19 cellular contexts compared by ENCODE assay signal in the genomic region with DNA sequence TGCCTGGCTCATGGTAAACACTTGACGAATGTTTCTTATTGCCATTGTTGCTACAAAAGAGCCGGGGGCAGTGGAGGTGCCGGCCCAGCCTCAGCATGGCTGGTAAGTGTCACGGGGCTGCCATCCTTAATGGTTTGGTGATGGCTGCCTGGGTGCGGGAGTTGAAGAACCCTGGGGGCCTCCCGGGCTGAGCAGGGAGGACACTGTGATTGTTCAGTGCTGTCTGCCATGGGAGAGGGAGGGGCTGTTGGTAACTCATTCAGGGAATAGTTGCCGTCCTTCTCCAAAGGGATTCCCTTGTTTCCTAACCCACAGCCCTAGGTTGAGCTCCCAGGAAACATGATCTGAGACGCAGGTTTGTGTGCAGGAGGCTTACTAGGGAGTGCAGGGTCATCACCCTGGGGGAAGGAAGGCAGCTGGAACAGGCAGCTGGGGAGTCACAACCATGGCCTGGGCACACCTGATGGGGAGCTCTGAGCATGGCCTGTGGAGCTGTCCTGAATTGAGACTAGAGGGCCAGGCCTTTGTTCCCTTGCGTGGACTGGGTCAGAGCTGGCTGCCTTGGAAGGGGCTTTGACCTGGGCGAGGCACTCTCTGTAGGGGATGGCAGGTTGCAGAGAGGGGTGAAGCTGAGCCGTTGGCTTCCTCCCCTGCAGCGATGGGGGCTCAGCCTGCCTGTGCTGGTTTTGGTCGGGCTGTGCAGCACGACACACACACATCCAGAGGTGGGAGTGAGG.
A peak's percentile ranks its signal among the peaks of the same experiment; 100 is the strongest.
DNase-seq lines count a peak whose midpoint lies in the region; ATAC-seq lines count a peak whose summit lies in the region.
"Had no signal": no experiment of that assay in that cellular context is flagged by ENCODE, and none has a peak within 500 bp of the region (broad histone marks: within the 10 kb centered on the region; RNA-seq: fewer than 3 reads in every experiment).

No MANE protein-coding gene starts in this region.

- DNase-seq in NCI-H1417 (lab: John Stamatoyannopoulos, UW), result peak in 2 of 3 experiments; percentile 25 to 39
- DNase-seq in NCI-H1417 treated with DMSO at 0.1 percent for 48 hours (lab: John Stamatoyannopoulos, UW), result no peak
- peak; percentile 15 for DNase-seq in NCI-H146 treated with DMSO at 0.1 percent for 48 hours (lab: John Stamatoyannopoulos, UW; ENCODE audit: unreplicated experiment)
- DNase-seq in germinal center (ENCODE audit: low spot score), result peak; percentile 16
- DNase-seq in retina, result peak; percentile 12
- DNase-seq in activated naive CD4-positive, alpha-beta T cell treated with anti-CD3 and anti-CD28 coated beads, Interleukin-2, amount 50 U/mL, for 16 hours, result no peak
- no peak for DNase-seq in NCI-H187 treated with DMSO at 0.1 percent for 48 hours (lab: John Stamatoyannopoulos, UW)
- DNase-seq: activated CD4-positive, alpha-beta T cell treated with anti-CD3 and anti-CD28 coated beads for 48 hours; activated CD8-positive, alpha-beta memory T cell treated with anti-CD3 and anti-CD28 coated beads, Interleukin-2, amount 10 ng/mL, durations not matched to agents 7 days and 5 days; Calu3; left lung; NCI-H187; NCI-H446 treated with DMSO at 0.1 percent for 48 hours; occipital lobe; spleen; stimulated activated CD4-positive, alpha-beta T cell treated with anti-CD3 and anti-CD28 coated beads, Interleukin-4, amount 100 ng/mL, for 4 hours; SW 1271 had no signal

- no peak for ATAC-seq in HG02973 (IDR thresholded peaks at IDR 0.05; ENCODE audit: unreplicated experiment)
- ATAC-seq: activated CD8-positive, alpha-beta memory T cell treated with anti-CD3 and anti-CD28 coated beads, Interleukin-2, amount 10 ng/mL, durations not matched to agents 7 days and 5 days; activated T-helper 17 cell treated with anti-CD3 and anti-CD28 coated beads, Interleukin-2, amount 50 U/mL, for 72 hours; left lung had no signal

Comparison
In these comparisons a context has a peak if more than half of its experiments do, and no peak if none do; other contexts are left out.
1. DNase-seq: peak in NCI-H1417 (2 of 3), NCI-H146 treated with DMSO at 0.1 percent for 48 hours (single experiment), germinal center (single experiment) and retina (single experiment); none in NCI-H1417 treated with DMSO at 0.1 percent for 48 hours (single experiment), activated naive CD4-positive, alpha-beta T cell treated with anti-CD3 and anti-CD28 coated beads, Interleukin-2, amount 50 U/mL, for 16 hours (single experiment) and NCI-H187 treated with DMSO at 0.1 percent for 48 hours (single experiment).